In the genomic region with DNA sequence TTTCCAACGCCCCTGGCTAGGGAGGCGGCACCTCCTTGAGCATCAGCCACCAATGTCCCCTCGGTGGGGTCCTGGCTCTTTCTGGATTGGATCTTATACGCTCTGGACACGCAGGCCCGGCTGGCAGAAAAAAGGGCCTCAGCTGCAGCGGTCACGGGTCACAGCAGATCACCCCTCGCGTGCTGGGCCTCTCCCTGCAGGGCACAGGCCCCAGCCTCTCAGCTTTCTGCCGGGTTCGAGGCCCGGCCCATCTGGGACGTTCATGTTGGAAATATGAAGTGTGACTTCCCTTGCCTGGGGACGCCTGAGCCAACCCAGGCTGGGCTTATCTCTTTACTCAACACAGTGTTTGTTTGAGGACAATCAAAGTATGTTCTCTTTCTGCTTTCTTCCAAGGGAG, we compare ENCODE assay signal across 27 cellular contexts. TPM values are rescaled to one million over a fixed set of nuclear protein-coding genes. Genes with fewer than 3 reads are reported as not detected.
"Had no signal": no experiment of that assay in that cellular context is flagged by ENCODE, and none has a peak within 500 bp of the region (broad histone marks: within the 10 kb centered on the region; RNA-seq: fewer than 3 reads in every experiment).

No MANE protein-coding gene starts in this region.

- H3K9me3 ChIP-seq: breast epithelium, esophagus squamous epithelium, heart right ventricle, ovary, thyroid gland had no signal

- H3K4me3 ChIP-seq: breast epithelium, esophagus squamous epithelium, heart right ventricle, ovary, smooth muscle cell, thyroid gland had no signal

- DNase-seq: activated CD4-positive, alpha-beta memory T cell treated with anti-CD3 and anti-CD28 coated beads, Interleukin-2, amount 10 ng/mL, durations not matched to agents 7 days and 5 days; activated CD4-positive, alpha-beta T cell treated with anti-CD3 and anti-CD28 coated beads for 4 hours; activated CD8-positive, alpha-beta memory T cell treated with anti-CD3 and anti-CD28 coated beads, Interleukin-2, amount 50 U/mL, for 48 hours; activated naive CD8-positive, alpha-beta T cell treated with anti-CD3 and anti-CD28 coated beads, Interleukin-2, amount 50 U/mL, for 24 hours; activated T-cell treated with anti-CD3 and anti-CD28 coated beads, Interleukin-2, amount 50 U/mL, for 24 hours; amygdala; esophagus squamous epithelium; kidney glomerular epithelial cell; mesenchymal stem cell; nephron progenitor cell; ovary; stimulated activated CD4-positive, alpha-beta T cell treated with anti-CD3 and anti-CD28 coated beads, Interleukin-1b, Interleukin-23, amount 100 ng/mL, for 48 hours; stimulated activated CD4-positive, alpha-beta T cell treated with anti-CD3 and anti-CD28 coated beads, Interleukin-4, amount 100 ng/mL, for 4 hours; stimulated activated CD8-positive, alpha-beta memory T cell treated with anti-CD3 and anti-CD28 coated beads, Interleukin-4, amount 100 ng/mL, for 48 hours; stimulated activated naive CD8-positive, alpha-beta T cell treated with anti-CD3 and anti-CD28 coated beads, Interleukin-15, amount 100 ng/mL, for 72 hours; SW 1271; T-helper 9 cell; thyroid gland had no signal

- ATAC-seq: activated naive CD8-positive, alpha-beta T cell treated with anti-CD3 and anti-CD28 coated beads, Interleukin-2, amount 50 U/mL, for 24 hours; stimulated activated memory B cell treated with anti-CD40 and anti-IgM and Interleukin-4, amounts not matched to agents 10 μg/mL and 1 μg/mL and 100 μg/mL, for 72 hours had no signal

- H3K36me3 ChIP-seq: breast epithelium, esophagus squamous epithelium, ovary, thyroid gland had no signal

- H3K4me1 ChIP-seq: breast epithelium, esophagus squamous epithelium had no signal

- H3K27ac ChIP-seq: breast epithelium, ovary, thyroid gland, VCaP had no signal

- H3K27me3 ChIP-seq: breast epithelium, esophagus squamous epithelium, heart right ventricle, ovary, thyroid gland had no signal

- H3K4me2 ChIP-seq: smooth muscle cell had no signal

RNA-seq across cellular contexts. Expression of a gene that starts 38.5 kb away (rescaled TPM):
- total RNA-seq: activated CD4-positive, alpha-beta memory T cell treated with anti-CD3 and anti-CD28 coated beads, Interleukin-2, amount 10 ng/mL, durations not matched to agents 7 days and 5 days; activated T-helper 2 cell treated with anti-CD3 and anti-CD28 coated beads, Interferon-gamma antibody, Interleukin-2, Interleukin-4, amounts not matched to agents 10 μg/mL and 5 μg/mL and 100 μg/mL, durations not matched to agents 14 hours and 24 hours and 36 hours; mononuclear cell had no signal

RNA-seq across cellular contexts. Expression of a gene that starts 58.6 kb away (rescaled TPM):
- total RNA-seq: activated CD4-positive, alpha-beta memory T cell treated with anti-CD3 and anti-CD28 coated beads, Interleukin-2, amount 10 ng/mL, durations not matched to agents 7 days and 5 days; activated T-helper 2 cell treated with anti-CD3 and anti-CD28 coated beads, Interferon-gamma antibody, Interleukin-2, Interleukin-4, amounts not matched to agents 10 μg/mL and 5 μg/mL and 100 μg/mL, durations not matched to agents 14 hours and 24 hours and 36 hours; glomerular endothelial cell; mononuclear cell; renal cortical epithelial cell; smooth muscle cell had no signal
